ENCODE assay signal across 8 cellular contexts in genomic region chrX:97039363-97040029, GRCh38.
DNase-seq lines count a peak whose midpoint lies in the region; ATAC-seq and TF ChIP-seq lines count a peak whose summit lies in the region.

No MANE protein-coding gene starts in this region.

- WGBS in esophagus muscularis mucosa, result 29% methylated on average over 4 of the region's 4 CpGs

- ATAC-seq in GM19328 (IDR thresholded peaks at IDR 0.05; ENCODE audit: unreplicated experiment), result peak; percentile 78
- peak; percentile 75 for ATAC-seq in HG03139 (IDR thresholded peaks at IDR 0.05; ENCODE audit: unreplicated experiment)

- peaks cover 0 to 7% (median 3%) of the 10 kb centered on the region in 4 donors for H3K4me1 ChIP-seq in esophagus muscularis mucosa

- intact Hi-C loops in esophagus muscularis mucosa (cut with DNase I), result no loop called here

- DNase-seq in COLO829 (ENCODE audit: low spot score) (peak; percentile 40), astrocyte of the cerebellum (ENCODE audit: low read depth) (peak; percentile 28), mesenteric fat pad (ENCODE audit: low spot score) (no peak), HuH-7.5 (ENCODE audit: low spot score) (no peak), esophagus muscularis mucosa (ENCODE audit: extremely low spot score) (no peak)
- peak; percentile 21 for DNase-seq in stimulated activated CD8-positive, alpha-beta memory T cell treated with anti-CD3 and anti-CD28 coated beads, Interleukin-4, amount 100 ng/mL, for 48 hours

- no peak for TF ChIP-seq EP300 in esophagus muscularis mucosa (IDR thresholded peaks at IDR 0.05)

- TF ChIP-seq POLR2A in esophagus muscularis mucosa (IDR thresholded peaks at IDR 0.05; ENCODE audit: low read depth), result no peak

- H3K27ac ChIP-seq in esophagus muscularis mucosa (replicated peaks in 1 of 4), result no peak overlapping the region

- TF ChIP-seq CTCF in astrocyte of the cerebellum (IDR thresholded peaks at IDR 0.05; ENCODE audit: low read depth, low read length, missing control alignments) (no peak), esophagus muscularis mucosa (IDR thresholded peaks at IDR 0.05) (no peak)

- no peaks in the 10 kb centered on the region for H3K36me3 ChIP-seq in esophagus muscularis mucosa

- H3K4me3 ChIP-seq in astrocyte of the cerebellum (ENCODE audit: low read depth, low read length), result no peak overlapping the region
- no peak overlapping the region for H3K4me3 ChIP-seq in esophagus muscularis mucosa

- in situ Hi-C loops in astrocyte of the cerebellum (cut with HindIII; ENCODE audit: low sequenced_read_pairs), result no loop called here

- H3K9me3 ChIP-seq in esophagus muscularis mucosa, result no peaks in the 10 kb centered on the region

- H3K27me3 ChIP-seq in esophagus muscularis mucosa, result no peaks in the 10 kb centered on the region

Comparison
In these comparisons a context has a peak if more than half of its experiments do, and no peak if none do; other contexts are left out.
1. DNase-seq: peak in COLO829 (single experiment), astrocyte of the cerebellum (single experiment) and stimulated activated CD8-positive, alpha-beta memory T cell treated with anti-CD3 and anti-CD28 coated beads, Interleukin-4, amount 100 ng/mL, for 48 hours (single experiment); none in mesenteric fat pad (single experiment), HuH-7.5 (single experiment) and esophagus muscularis mucosa (single experiment).